9 cellular contexts compared by ENCODE assay signal in the genomic region with DNA sequence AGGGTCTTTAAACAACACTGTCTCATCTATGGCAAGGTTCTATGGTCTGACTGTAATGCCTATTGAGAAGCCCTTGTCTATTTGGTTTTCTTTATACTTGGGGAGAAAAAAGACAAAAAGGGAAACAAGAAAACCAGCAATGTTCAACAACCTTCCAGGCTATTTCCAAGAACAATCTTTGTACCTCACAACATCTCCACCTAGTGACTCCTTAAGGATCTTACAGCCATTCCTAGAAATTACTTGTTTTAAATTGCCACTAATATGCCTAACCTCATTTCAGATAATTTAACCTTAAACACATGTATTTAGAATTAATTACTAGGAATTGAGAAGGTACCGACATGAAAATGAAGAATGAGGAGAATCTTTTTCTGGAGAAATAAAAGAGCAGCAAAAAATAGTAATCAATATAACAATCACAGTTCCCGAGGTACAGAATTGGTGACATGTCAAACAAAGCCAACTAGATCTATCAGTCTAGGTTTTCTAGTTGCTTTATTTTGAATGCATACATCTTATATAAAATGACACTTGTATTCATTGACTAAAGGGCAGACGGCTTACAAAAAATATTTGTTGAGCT. TPM values are rescaled to one million over a fixed set of nuclear protein-coding genes. Genes with fewer than 3 reads are reported as not detected.
A peak's percentile ranks its signal among the peaks of the same experiment; 100 is the strongest.
DNase-seq lines count a peak whose midpoint lies in the region; ATAC-seq, FAIRE-seq and TF ChIP-seq lines count a peak whose summit lies in the region.
"Had no signal": no experiment of that assay in that cellular context is flagged by ENCODE, and none has a peak within 500 bp of the region (broad histone marks: within the 10 kb centered on the region; RNA-seq: fewer than 3 reads in every experiment).

No MANE protein-coding gene starts in this region.

- no peak for TF ChIP-seq EP300 in ovary (IDR thresholded peaks at IDR 0.05)

- POLR2A ChIA-PET in endothelial cell of umbilical vein (lab: Charles Lee), result no interaction called here

- DNase-seq in GM04504 (ENCODE audit: low read depth) (peak; percentile 11), NCI-H526 treated with DMSO at 0.1 percent for 48 hours (lab: John Stamatoyannopoulos, UW) (peak; percentile 17), endothelial cell of umbilical vein (ENCODE audit: low read depth, low spot score) (peak; percentile 18), pancreas (no peak), ovary (no peak), mesenteric fat pad (ENCODE audit: low spot score) (no peak), natural killer cell (no peak), HK-2 (ENCODE audit: unreplicated experiment) (no peak)

- BruUV-seq in endothelial cell of umbilical vein (replicated peaks; lab: Mats Ljungman, UMichigan), result no TSS peak

- no peaks in the 10 kb centered on the region for H3K36me3 Mint-ChIP-seq in natural killer cell

- FAIRE-seq in endothelial cell of umbilical vein (lab: Jason Lieb, UNC), result peak; percentile 66
- peak; percentile 80 for FAIRE-seq in pancreas (lab: Jason Lieb, UNC)

- TF ChIP-seq CTCF in endothelial cell of umbilical vein (IDR thresholded peaks at IDR 0.05; ENCODE audit: extremely low read depth in 1 of 2, insufficient read depth in 1 of 2, low read depth in 1 of 2, low read length in 2 of 2) (peak; percentile 21 to 30), pancreas (IDR thresholded peaks at IDR 0.05) (peak; percentile 6 to 46 (median 42)), ovary (IDR thresholded peaks at IDR 0.05) (no peak), natural killer cell (IDR thresholded peaks at IDR 0.05) (no peak)

- intact Hi-C loops in endothelial cell of umbilical vein (cut with micrococcal nuclease) (loop anchor here (1.0 to 5.0 kb wide), 2 partner anchors 152 to 227 kb away; no protein-coding TSS in a partner anchor), pancreas (cut with DNase I) (loop anchor here in 2 of 3 donors (5.0 to 10.0 kb wide), 2 partner anchors 135 to 137 kb away; no protein-coding TSS in a partner anchor), ovary (cut with DNase I) (no loop called here), natural killer cell (cut with micrococcal nuclease) (no loop called here)

- TF ChIP-seq POLR2A in endothelial cell of umbilical vein (IDR thresholded peaks at IDR 0.05; ENCODE audit: low read depth, low read length) (no peak), ovary (IDR thresholded peaks at IDR 0.05) (no peak)

- no peak overlapping the region for H3K4me2 ChIP-seq in endothelial cell of umbilical vein (ENCODE audit: insufficient read depth, low read length)

- H3K4me3 Mint-ChIP-seq in natural killer cell, result no peak overlapping the region
- H3K4me3 Mint-ChIP-seq: dendritic cell treated with granulocyte-macrophage colony-stimulating factor and Interleukin-4, amounts not matched to agents 40 ng/mL and 50 ng/mL, for 4 days had no signal

- H3K4me3 ChIP-seq in endothelial cell of umbilical vein (replicated peaks in 1 of 3; ENCODE audit: insufficient read depth in 1 of 3, low read depth in 1 of 3, low read length in 3 of 3) (no peak overlapping the region), pancreas (no peak overlapping the region), ovary (no peak overlapping the region)

- no peaks in the 10 kb centered on the region for H3K4me1 Mint-ChIP-seq in natural killer cell

- no peak overlapping the region for H3K27ac ChIP-seq in endothelial cell of umbilical vein (ENCODE audit: insufficient read depth, low read depth, low read length)
- no peak overlapping the region for H3K27ac ChIP-seq in pancreas
- no peak overlapping the region for H3K27ac ChIP-seq in ovary

- H3K9me3 Mint-ChIP-seq in natural killer cell, result peaks cover 3 to 11% of the 10 kb centered on the region in 2 donors
- H3K9me3 Mint-ChIP-seq: dendritic cell treated with granulocyte-macrophage colony-stimulating factor and Interleukin-4, amounts not matched to agents 40 ng/mL and 50 ng/mL, for 4 days had no signal

- H3K4me1 ChIP-seq in endothelial cell of umbilical vein (ENCODE audit: control insufficient read depth, extremely low read depth, insufficient read depth, low read length) (no peaks in the 10 kb centered on the region), pancreas (no peaks in the 10 kb centered on the region), ovary (ENCODE audit: insufficient read depth) (no peaks in the 10 kb centered on the region)

- H3K27me3 Mint-ChIP-seq in natural killer cell (ENCODE audit: low read depth in 2 of 2), result peaks cover 0 to 10% of the 10 kb centered on the region in 2 donors

- ATAC-seq in pancreas, result peak; percentile 63 to 83 (median 79)
- no peak for ATAC-seq in natural killer cell

- WGBS in pancreas, 2 donors, result 18 to 22% methylated on average over 3 of the region's 3 CpGs
- WGBS in ovary, 3 donors, result 44 to 47% (median 45%) methylated on average over 3 of the region's 3 CpGs

- H2AFZ ChIP-seq in endothelial cell of umbilical vein (ENCODE audit: low read depth, low read length), result no peak overlapping the region

- H3K27ac Mint-ChIP-seq in natural killer cell, result no peak overlapping the region
- H3K27ac Mint-ChIP-seq: dendritic cell treated with granulocyte-macrophage colony-stimulating factor and Interleukin-4, amounts not matched to agents 40 ng/mL and 50 ng/mL, for 4 days had no signal

- no peaks in the 10 kb centered on the region for H3K9me1 ChIP-seq in endothelial cell of umbilical vein (replicated peaks; ENCODE audit: control insufficient read depth, extremely low read depth, insufficient read depth, low read length)

- CTCF ChIA-PET in endothelial cell of umbilical vein (lab: Charles Lee), result interaction anchor here (0.7 to 1.5 kb wide), 8 partner anchors 15 to 229 kb away, joined by 3 to 11 read pairs (median 6); a partner anchor contains a TSS

- H3K36me3 ChIP-seq in endothelial cell of umbilical vein (ENCODE audit: control insufficient read depth in 2 of 2, extremely low read depth in 1 of 2, insufficient read depth in 2 of 2, low read length in 2 of 2) (no peaks in the 10 kb centered on the region), pancreas (no peaks in the 10 kb centered on the region), ovary (no peaks in the 10 kb centered on the region)

- H3K9me3 ChIP-seq in endothelial cell of umbilical vein (replicated peaks; ENCODE audit: control insufficient read depth, insufficient read depth, low read length), result no peaks in the 10 kb centered on the region
- no peaks in the 10 kb centered on the region for H3K9me3 ChIP-seq in pancreas
- H3K9me3 ChIP-seq in ovary, result no peaks in the 10 kb centered on the region

- peaks cover 0 to 2% of the 10 kb centered on the region in 2 experiments for H3K27me3 ChIP-seq in endothelial cell of umbilical vein (ENCODE audit: control insufficient read depth in 2 of 2, insufficient read depth in 2 of 2, low read length in 2 of 2)
- H3K27me3 ChIP-seq in pancreas, result peaks cover 0 to 6% (median 0%) of the 10 kb centered on the region in 4 donors
- H3K27me3 ChIP-seq in ovary, result no peaks in the 10 kb centered on the region

- no peak overlapping the region for H3K9ac ChIP-seq in endothelial cell of umbilical vein (replicated peaks; ENCODE audit: extremely low read depth, insufficient read depth, low read length)

- dilution Hi-C loops in endothelial cell of umbilical vein (cut with MboI; ENCODE audit: extremely low pct_ligation_motif_present, low sequenced_read_pairs), result no loop called here

- no peaks in the 10 kb centered on the region for H4K20me1 ChIP-seq in endothelial cell of umbilical vein (replicated peaks; ENCODE audit: control insufficient read depth, extremely low read depth, insufficient read depth, low read length)

- no peaks in the 10 kb centered on the region for H3K79me2 ChIP-seq in endothelial cell of umbilical vein (ENCODE audit: control insufficient read depth, insufficient read depth, low read length)

TF ChIP-seq in endothelial cell of umbilical vein, 7 proteins besides CTCF, POLR2A, EP300 and RAD21 (continues in another document):
- TF ChIP-seq JUN (IDR thresholded peaks at IDR 0.05; ENCODE audit: borderline replicate concordance, insufficient read depth, insufficient read length, low read depth) (no peak), EZH2 (IDR thresholded peaks at IDR 0.05; ENCODE audit: borderline replicate concordance, low read depth, low read length, severe bottlenecking) (no peak), GATA2 (IDR thresholded peaks at IDR 0.05; ENCODE audit: insufficient read depth, insufficient read length, low read depth, low read length) (no peak), MYC (IDR thresholded peaks at IDR 0.05; ENCODE audit: low read depth, low read length) (no peak)
- TF ChIP-seq, protein P1, sequence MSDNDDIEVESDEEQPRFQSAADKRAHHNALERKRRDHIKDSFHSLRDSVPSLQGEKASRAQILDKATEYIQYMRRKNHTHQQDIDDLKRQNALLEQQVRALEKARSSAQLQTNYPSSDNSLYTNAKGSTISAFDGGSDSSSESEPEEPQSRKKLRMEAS (IDR thresholded peaks at IDR 0.05; ENCODE audit: insufficient read depth, insufficient read length), result no peak

RNA-seq across cellular contexts. Expression of a gene that starts 1.6 kb away (rescaled TPM):
- total RNA-seq in endothelial cell of umbilical vein (not detected in 2 replicates), pancreas (under 1 TPM in 1 of 6 donors, not detected in 5; 0.06 TPM), ovary (under 1 TPM in 1 of 7 donors, not detected in 6; 0.15 TPM), mesenteric fat pad (not detected), natural killer cell (not detected)
- polyA plus RNA-seq in endothelial cell of umbilical vein (0.03 TPM in 1 of 2 replicates, not detected in the other), pancreas (under 1 TPM; 0.04 to 0.05 TPM), ovary (under 1 TPM; 0.08 to 0.15 TPM)
- 0.06 TPM in 1 of 2 replicates, not detected in the other for polyA plus RNA-seq in endothelial cell of umbilical vein (2011; cell fraction: cytosol; rRNA removed)
- not detected in 2 replicates for polyA plus RNA-seq in endothelial cell of umbilical vein (2011; cell fraction: nucleus; rRNA removed)
- polyA plus RNA-seq in endothelial cell of umbilical vein (2012), result not detected in 2 replicates
- polyA minus RNA-seq in endothelial cell of umbilical vein, result 1.9 TPM in 1 of 2 replicates, not detected in the other
- polyA minus RNA-seq in endothelial cell of umbilical vein (2011; cell fraction: cytosol; rRNA and poly(A)+ RNA removed), result not detected
- polyA minus RNA-seq in endothelial cell of umbilical vein (2011; cell fraction: nucleus; rRNA and poly(A)+ RNA removed), result not detected in 2 replicates

RNA-seq across cellular contexts. Expression of a gene that starts 35.7 kb away (rescaled TPM):
- total RNA-seq in endothelial cell of umbilical vein, result not detected in 2 replicates
- not detected in 2 replicates for polyA plus RNA-seq in endothelial cell of umbilical vein
- not detected in 2 replicates for polyA plus RNA-seq in endothelial cell of umbilical vein (2011; cell fraction: cytosol; rRNA removed)
- polyA plus RNA-seq in endothelial cell of umbilical vein (2011; cell fraction: nucleus; rRNA removed), result not detected in 2 replicates
- not detected in 2 replicates for polyA plus RNA-seq in endothelial cell of umbilical vein (2012)
- not detected in 2 replicates for polyA minus RNA-seq in endothelial cell of umbilical vein
- not detected for polyA minus RNA-seq in endothelial cell of umbilical vein (2011; cell fraction: cytosol; rRNA and poly(A)+ RNA removed)
- not detected in 2 replicates for polyA minus RNA-seq in endothelial cell of umbilical vein (2011; cell fraction: nucleus; rRNA and poly(A)+ RNA removed)
- under 1 TPM; 0.28 to 0.75 (median 0.48) TPM for total RNA-seq in pancreas
- polyA plus RNA-seq in pancreas, result under 1 TPM; 0.15 to 0.75 TPM
- under 1 TPM; 0.05 to 0.92 (median 0.40) TPM for total RNA-seq in ovary
- polyA plus RNA-seq in ovary, result 1 to 10 TPM; 1.2 to 7.9 TPM
- total RNA-seq in mesenteric fat pad, result 0.39 TPM
- not detected for total RNA-seq in natural killer cell

Comparison
In these comparisons a context has a peak if more than half of its experiments do, and no peak if none do; other contexts are left out.
1. DNase-seq: peak in GM04504 (single experiment), NCI-H526 treated with DMSO at 0.1 percent for 48 hours (single experiment) and endothelial cell of umbilical vein (single experiment); none in pancreas (0 of 6), ovary (0 of 5), mesenteric fat pad (single experiment), natural killer cell (single experiment) and HK-2 (single experiment).
2. CTCF ChIP-seq: peak in endothelial cell of umbilical vein (2 of 2) and pancreas (4 of 4); none in ovary (0 of 3) and natural killer cell (single experiment).
3. ATAC-seq: peak in pancreas (4 of 4); none in natural killer cell (0 of 3).
4. intact Hi-C loops: an anchor here in endothelial cell of umbilical vein (1.0 to 5.0 kb wide) and pancreas (5.0 to 10.0 kb wide); none called in ovary and natural killer cell.